Comparison of ENCODE assay signal across 1 cellular context in the genomic region with DNA sequence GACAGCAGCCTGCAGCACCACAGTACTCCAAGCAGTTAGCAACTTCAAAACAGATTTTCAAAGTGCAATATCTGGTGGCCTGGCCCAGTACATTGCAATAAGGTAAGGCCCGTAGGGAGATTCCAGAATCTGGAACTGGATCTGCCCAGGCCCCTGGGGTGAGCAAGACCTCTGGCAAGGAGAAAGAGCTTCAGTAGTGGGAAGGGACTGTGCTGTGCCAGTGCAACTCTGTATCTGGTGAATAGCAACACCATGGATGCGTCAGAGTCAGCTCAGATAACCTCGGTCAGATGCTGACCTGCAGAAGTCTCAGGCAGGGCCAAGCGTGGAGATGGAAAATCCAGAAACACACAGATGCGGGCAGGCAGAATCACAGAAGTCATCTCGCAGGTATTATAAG.
TF ChIP-seq lines count a peak whose summit lies in the region.

No MANE protein-coding gene starts in this region.

TF ChIP-seq in GM23338, 12 proteins besides CTCF, POLR2A, EP300 and RAD21:
- TF ChIP-seq JUNB (IDR thresholded peaks at IDR 0.05; ENCODE audit: unreplicated experiment) (no peak), POLR2AphosphoS5 (IDR thresholded peaks at IDR 0.05; ENCODE audit: low read depth) (no peak), NANOG (IDR thresholded peaks at IDR 0.05; ENCODE audit: borderline replicate concordance) (no peak), STAT1 (IDR thresholded peaks at IDR 0.05; ENCODE audit: unreplicated experiment) (no peak), ZNF114 (CRISPR knock-in tag; IDR thresholded peaks at IDR 0.05) (no peak), EZH2phosphoT487 (IDR thresholded peaks at IDR 0.05; ENCODE audit: unreplicated experiment) (no peak), ZNF331 (CRISPR knock-in tag; IDR thresholded peaks at IDR 0.05; ENCODE audit: low read depth) (no peak)
- TF ChIP-seq, protein P1, sequence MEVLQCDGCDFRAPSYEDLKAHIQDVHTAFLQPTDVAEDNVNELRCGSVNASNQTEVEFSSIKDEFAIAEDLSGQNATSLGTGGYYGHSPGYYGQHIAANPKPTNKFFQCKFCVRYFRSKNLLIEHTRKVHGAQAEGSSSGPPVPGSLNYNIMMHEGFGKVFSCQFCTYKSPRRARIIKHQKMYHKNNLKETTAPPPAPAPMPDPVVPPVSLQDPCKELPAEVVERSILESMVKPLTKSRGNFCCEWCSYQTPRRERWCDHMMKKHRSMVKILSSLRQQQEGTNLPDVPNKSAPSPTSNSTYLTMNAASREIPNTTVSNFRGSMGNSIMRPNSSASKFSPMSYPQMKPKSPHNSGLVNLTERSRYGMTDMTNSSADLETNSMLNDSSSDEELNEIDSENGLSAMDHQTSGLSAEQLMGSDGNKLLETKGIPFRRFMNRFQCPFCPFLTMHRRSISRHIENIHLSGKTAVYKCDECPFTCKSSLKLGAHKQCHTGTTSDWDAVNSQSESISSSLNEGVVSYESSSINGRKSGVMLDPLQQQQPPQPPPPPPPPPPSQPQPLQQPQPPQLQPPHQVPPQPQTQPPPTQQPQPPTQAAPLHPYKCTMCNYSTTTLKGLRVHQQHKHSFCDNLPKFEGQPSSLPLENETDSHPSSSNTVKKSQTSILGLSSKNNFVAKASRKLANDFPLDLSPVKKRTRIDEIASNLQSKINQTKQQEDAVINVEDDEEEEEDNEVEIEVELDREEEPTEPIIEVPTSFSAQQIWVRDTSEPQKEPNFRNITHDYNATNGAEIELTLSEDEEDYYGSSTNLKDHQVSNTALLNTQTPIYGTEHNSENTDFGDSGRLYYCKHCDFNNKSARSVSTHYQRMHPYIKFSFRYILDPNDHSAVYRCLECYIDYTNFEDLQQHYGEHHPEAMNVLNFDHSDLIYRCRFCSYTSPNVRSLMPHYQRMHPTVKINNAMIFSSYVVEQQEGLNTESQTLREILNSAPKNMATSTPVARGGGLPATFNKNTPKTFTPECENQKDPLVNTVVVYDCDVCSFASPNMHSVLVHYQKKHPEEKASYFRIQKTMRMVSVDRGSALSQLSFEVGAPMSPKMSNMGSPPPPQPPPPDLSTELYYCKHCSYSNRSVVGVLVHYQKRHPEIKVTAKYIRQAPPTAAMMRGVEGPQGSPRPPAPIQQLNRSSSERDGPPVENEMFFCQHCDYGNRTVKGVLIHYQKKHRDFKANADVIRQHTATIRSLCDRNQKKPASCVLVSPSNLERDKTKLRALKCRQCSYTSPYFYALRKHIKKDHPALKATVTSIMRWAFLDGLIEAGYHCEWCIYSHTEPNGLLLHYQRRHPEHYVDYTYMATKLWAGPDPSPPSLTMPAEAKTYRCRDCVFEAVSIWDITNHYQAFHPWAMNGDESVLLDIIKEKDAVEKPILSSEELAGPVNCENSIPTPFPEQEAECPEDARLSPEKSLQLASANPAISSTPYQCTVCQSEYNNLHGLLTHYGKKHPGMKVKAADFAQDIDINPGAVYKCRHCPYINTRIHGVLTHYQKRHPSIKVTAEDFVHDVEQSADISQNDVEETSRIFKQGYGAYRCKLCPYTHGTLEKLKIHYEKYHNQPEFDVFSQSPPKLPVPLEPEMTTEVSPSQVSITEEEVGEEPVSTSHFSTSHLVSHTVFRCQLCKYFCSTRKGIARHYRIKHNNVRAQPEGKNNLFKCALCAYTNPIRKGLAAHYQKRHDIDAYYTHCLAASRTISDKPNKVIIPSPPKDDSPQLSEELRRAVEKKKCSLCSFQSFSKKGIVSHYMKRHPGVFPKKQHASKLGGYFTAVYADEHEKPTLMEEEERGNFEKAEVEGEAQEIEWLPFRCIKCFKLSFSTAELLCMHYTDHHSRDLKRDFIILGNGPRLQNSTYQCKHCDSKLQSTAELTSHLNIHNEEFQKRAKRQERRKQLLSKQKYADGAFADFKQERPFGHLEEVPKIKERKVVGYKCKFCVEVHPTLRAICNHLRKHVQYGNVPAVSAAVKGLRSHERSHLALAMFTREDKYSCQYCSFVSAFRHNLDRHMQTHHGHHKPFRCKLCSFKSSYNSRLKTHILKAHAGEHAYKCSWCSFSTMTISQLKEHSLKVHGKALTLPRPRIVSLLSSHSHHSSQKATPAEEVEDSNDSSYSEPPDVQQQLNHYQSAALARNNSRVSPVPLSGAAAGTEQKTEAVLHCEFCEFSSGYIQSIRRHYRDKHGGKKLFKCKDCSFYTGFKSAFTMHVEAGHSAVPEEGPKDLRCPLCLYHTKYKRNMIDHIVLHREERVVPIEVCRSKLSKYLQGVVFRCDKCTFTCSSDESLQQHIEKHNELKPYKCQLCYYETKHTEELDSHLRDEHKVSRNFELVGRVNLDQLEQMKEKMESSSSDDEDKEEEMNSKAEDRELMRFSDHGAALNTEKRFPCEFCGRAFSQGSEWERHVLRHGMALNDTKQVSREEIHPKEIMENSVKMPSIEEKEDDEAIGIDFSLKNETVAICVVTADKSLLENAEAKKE (CRISPR knock-in tag; IDR thresholded peaks at IDR 0.05): no peak
- TF ChIP-seq, protein P2, sequence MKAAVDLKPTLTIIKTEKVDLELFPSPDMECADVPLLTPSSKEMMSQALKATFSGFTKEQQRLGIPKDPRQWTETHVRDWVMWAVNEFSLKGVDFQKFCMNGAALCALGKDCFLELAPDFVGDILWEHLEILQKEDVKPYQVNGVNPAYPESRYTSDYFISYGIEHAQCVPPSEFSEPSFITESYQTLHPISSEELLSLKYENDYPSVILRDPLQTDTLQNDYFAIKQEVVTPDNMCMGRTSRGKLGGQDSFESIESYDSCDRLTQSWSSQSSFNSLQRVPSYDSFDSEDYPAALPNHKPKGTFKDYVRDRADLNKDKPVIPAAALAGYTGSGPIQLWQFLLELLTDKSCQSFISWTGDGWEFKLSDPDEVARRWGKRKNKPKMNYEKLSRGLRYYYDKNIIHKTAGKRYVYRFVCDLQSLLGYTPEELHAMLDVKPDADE (IDR thresholded peaks at IDR 0.05): no peak
TF ChIP-seq in GM23338: peak in this region for 0.
